Comparison of ENCODE assay signal across 9 cellular contexts in genomic region chr13:52845766-52846566, GRCh38. TPM values are rescaled to one million over a fixed set of nuclear protein-coding genes. Genes with fewer than 3 reads are reported as not detected.
DNase-seq lines count a peak whose midpoint lies in the region; ATAC-seq, FAIRE-seq and TF ChIP-seq lines count a peak whose summit lies in the region.
"Had no signal": no experiment of that assay in that cellular context is flagged by ENCODE, and none has a peak within 500 bp of the region (broad histone marks: within the 10 kb centered on the region; RNA-seq: fewer than 3 reads in every experiment).

No MANE protein-coding gene starts in this region.

- H3K36me3 ChIP-seq in H7 (replicated peaks; ENCODE audit: control insufficient read depth, insufficient read depth, low read length) (no peaks in the 10 kb centered on the region), small intestine (ENCODE audit: control insufficient read depth in 2 of 2, insufficient read depth in 2 of 2, low read length in 2 of 2) (no peaks in the 10 kb centered on the region)

- H3K27me3 ChIP-seq in H7 (ENCODE audit: control insufficient read depth, insufficient read depth, low read length) (peaks cover 58% of the 10 kb centered on the region), foreskin keratinocyte (peaks cover 97% of the 10 kb centered on the region), small intestine (ENCODE audit: control insufficient read depth in 2 of 2, insufficient read depth in 2 of 2, low read length in 2 of 2) (peaks cover 16 to 59% of the 10 kb centered on the region in 2 donors)

- H3K9me3 ChIP-seq in small intestine (ENCODE audit: control insufficient read depth, low read depth), result no peaks in the 10 kb centered on the region

- no peak for FAIRE-seq in small intestine (lab: Jason Lieb, UNC)

- no peaks in the 10 kb centered on the region for H3K4me1 ChIP-seq in foreskin keratinocyte
- H3K4me1 ChIP-seq in small intestine (ENCODE audit: control insufficient read depth in 2 of 2, insufficient read depth in 1 of 2, low read depth in 1 of 2, low read length in 1 of 2), result no peaks in the 10 kb centered on the region

- no peak overlapping the region for H3K27ac ChIP-seq in foreskin keratinocyte
- H3K27ac ChIP-seq in small intestine (ENCODE audit: low read depth in 1 of 2, low read length in 1 of 2), result no peak overlapping the region

- DNase-seq in H7, result peak; percentile 90
- DNase-seq in SKM-1 (lab: John Stamatoyannopoulos, UW; ENCODE audit: unreplicated experiment), result peak; percentile 79
- DNase-seq in foreskin keratinocyte, result no peak
- peak; percentile 6 for DNase-seq in small intestine
- no peak for DNase-seq in cortex of kidney (lab: John Stamatoyannopoulos, UW)

- peak; percentile 43 for ATAC-seq in foreskin keratinocyte
- ATAC-seq in GM21786 (IDR thresholded peaks at IDR 0.05; ENCODE audit: unreplicated experiment), result no peak
- ATAC-seq in GM18861 (IDR thresholded peaks at IDR 0.05; ENCODE audit: unreplicated experiment), result no peak
- no peak for ATAC-seq in GM18520 (IDR thresholded peaks at IDR 0.05; ENCODE audit: unreplicated experiment)

- TF ChIP-seq CTCF in foreskin keratinocyte (conservative IDR thresholded peaks at IDR 0.05), result peak; percentile 55

- 3 to 6% (median 4%) methylated on average over 81 to 98 of the region's 98 CpGs for WGBS in small intestine, 3 donors

- H3K4me3 ChIP-seq in H7 (ENCODE audit: insufficient read depth, low read depth, low read length) (peak overlapping the region; percentile 29), small intestine (ENCODE audit: low read depth in 1 of 2, low read length in 2 of 2) (peak overlapping the region in 1 of 2 donors; percentile 17)

RNA-seq across cellular contexts. Expression of gene PCDH8, which starts 2.5 kb away (rescaled TPM):
- total RNA-seq in H7 (2014; rRNA removed; shearing (Covaris generic)), result 0.83 and 1.6 TPM in 2 replicates
- not detected in 2 replicates for total RNA-seq in foreskin keratinocyte
- not detected in 2 replicates for polyA plus RNA-seq in foreskin keratinocyte
- 1 to 10 TPM in 1 of 3 donors, not detected in 2; 3.1 TPM for polyA plus RNA-seq in small intestine
- total RNA-seq: myocyte had no signal

Comparison
In these comparisons a context has a peak if more than half of its experiments do, and no peak if none do; other contexts are left out.
1. DNase-seq: peak in H7 (single experiment), SKM-1 (single experiment) and small intestine (single experiment); none in foreskin keratinocyte (0 of 2) and cortex of kidney (single experiment).